ENCODE assay signal across 9 cellular contexts in genomic region chr10:14617850-14618249, GRCh38.
DNase-seq lines count a peak whose midpoint lies in the region; ATAC-seq and TF ChIP-seq lines count a peak whose summit lies in the region.
"Had no signal": no experiment of that assay in that cellular context is flagged by ENCODE, and none has a peak within 500 bp of the region (broad histone marks: within the 10 kb centered on the region; RNA-seq: fewer than 3 reads in every experiment).

No MANE protein-coding gene starts in this region.

- TF ChIP-seq CTCF in cardiac fibroblast (IDR thresholded peaks at IDR 0.05; ENCODE audit: low read depth, low read length) (peak; percentile 21), omental fat pad (IDR thresholded peaks at IDR 0.05) (no peak)

- DNase-seq in EH (ENCODE audit: low read depth) (peak; percentile 52), MV-4-11 (lab: John Stamatoyannopoulos, UW) (peak; percentile 93), cardiac fibroblast (ENCODE audit: low read depth in 2 of 2) (peak; percentile 49 to 71), omental fat pad (ENCODE audit: low spot score) (no peak), hippocampal formation (lab: John Stamatoyannopoulos, UW) (no peak)
- DNase-seq in stimulated activated naive CD4-positive, alpha-beta T cell (lab: John Stamatoyannopoulos, UW): no peak
- no peak for DNase-seq in activated CD8-positive, alpha-beta memory T cell treated with anti-CD3 and anti-CD28 coated beads for 24 hours
- DNase-seq: NCI-H187, SK-N-SH had no signal

- H3K4me3 ChIP-seq in cardiac fibroblast (replicated peaks in 1 of 2; ENCODE audit: low read depth in 2 of 2, low read length in 2 of 2): no peak overlapping the region

- peak; percentile 83 for ATAC-seq in omental fat pad (ENCODE audit: low FRiP score)

Comparison
In these comparisons a context has a peak if more than half of its experiments do, and no peak if none do; other contexts are left out.
1. DNase-seq: peak in EH (single experiment), MV-4-11 (single experiment) and cardiac fibroblast (2 of 2); none in omental fat pad (single experiment), stimulated activated naive CD4-positive, alpha-beta T cell (0 of 6), activated CD8-positive, alpha-beta memory T cell treated with anti-CD3 and anti-CD28 coated beads for 24 hours (single experiment) and hippocampal formation (0 of 2).